Comparison of ENCODE assay signal across 10 cellular contexts in genomic region chr17:17696871-17697633, GRCh38. TPM values are rescaled to one million over a fixed set of nuclear protein-coding genes. Genes with fewer than 3 reads are reported as not detected.
DNase-seq lines count a peak whose midpoint lies in the region; ATAC-seq and TF ChIP-seq lines count a peak whose summit lies in the region.
"Had no signal": no experiment of that assay in that cellular context is flagged by ENCODE, and none has a peak within 500 bp of the region (broad histone marks: within the 10 kb centered on the region; RNA-seq: fewer than 3 reads in every experiment).

No MANE protein-coding gene starts in this region.

- POLR2A ChIA-PET in CD4-positive, alpha-beta memory T cell (lab: Charles Lee; ENCODE audit: partially characterized antibody): no interaction called here
- POLR2A ChIA-PET in T-cell (lab: Charles Lee): no interaction called here

- 59 to 60% methylated on average over 13 of the region's 13 CpGs for WGBS in heart right ventricle, 2 donors
- 36% methylated on average over 13 of the region's 13 CpGs for WGBS in prostate gland

- no peaks in the 10 kb centered on the region for H3K36me3 Mint-ChIP-seq in CD4-positive, alpha-beta memory T cell
- no peaks in the 10 kb centered on the region for H3K36me3 Mint-ChIP-seq in T-cell
- H3K36me3 Mint-ChIP-seq: activated CD4-positive, alpha-beta memory T cell treated with anti-CD3 and anti-CD28 coated beads for 36 hours had no signal

- H3K9me3 Mint-ChIP-seq in CD4-positive, alpha-beta memory T cell: peaks cover 0 to 2% (median 0%) of the 10 kb centered on the region in 8 donors
- H3K9me3 Mint-ChIP-seq in T-cell: no peaks in the 10 kb centered on the region
- H3K9me3 Mint-ChIP-seq: activated CD4-positive, alpha-beta memory T cell treated with anti-CD3 and anti-CD28 coated beads for 36 hours had no signal

- peaks cover 10 to 49% (median 21%) of the 10 kb centered on the region in 4 donors for H3K4me1 Mint-ChIP-seq in CD4-positive, alpha-beta memory T cell
- peaks cover 47 to 55% (median 50%) of the 10 kb centered on the region in 3 donors for H3K4me1 Mint-ChIP-seq in T-cell

- no peaks in the 10 kb centered on the region for H3K27me3 ChIP-seq in CD4-positive, alpha-beta memory T cell (ENCODE audit: insufficient read depth, low read length)
- H3K27me3 ChIP-seq in heart right ventricle (peaks cover 0 to 11% (median 0%) of the 10 kb centered on the region in 7 donors), prostate gland (replicated peaks; ENCODE audit: insufficient read depth) (no peaks in the 10 kb centered on the region)

- peak overlapping the region in 6 of 7 donors; percentile 29 to 97 (median 80) for H3K27ac Mint-ChIP-seq in CD4-positive, alpha-beta memory T cell
- H3K27ac Mint-ChIP-seq in T-cell: peak overlapping the region; percentile 39 to 94
- H3K27ac Mint-ChIP-seq: activated CD4-positive, alpha-beta memory T cell treated with anti-CD3 and anti-CD28 coated beads for 36 hours had no signal

- no peaks in the 10 kb centered on the region for H3K27me3 Mint-ChIP-seq in CD4-positive, alpha-beta memory T cell
- no peaks in the 10 kb centered on the region for H3K27me3 Mint-ChIP-seq in T-cell
- H3K27me3 Mint-ChIP-seq: activated CD4-positive, alpha-beta memory T cell treated with anti-CD3 and anti-CD28 coated beads for 36 hours had no signal

- intact Hi-C loops in CD4-positive, alpha-beta memory T cell (cut with micrococcal nuclease): no loop called here
- intact Hi-C loops in heart right ventricle (cut with DNase I) (loop anchor here in 1 of 10 donors (5.0 kb wide), 1 partner anchor 45 kb away; no protein-coding TSS in a partner anchor), prostate gland (cut with DNase I) (no loop called here)

- TF ChIP-seq POLR2A in prostate gland (IDR thresholded peaks at IDR 0.05): peak; percentile 52

- H3K27ac ChIP-seq in CD4-positive, alpha-beta memory T cell (ENCODE audit: low read depth, low read length): no peak overlapping the region
- H3K27ac ChIP-seq in heart right ventricle: peak overlapping the region in 9 of 10 donors; percentile 60 to 100 (median 99)
- H3K27ac ChIP-seq in prostate gland: peak overlapping the region; percentile 96 to 99

- no peak overlapping the region for H3K4me3 ChIP-seq in CD4-positive, alpha-beta memory T cell (ENCODE audit: low read length in 2 of 2)
- H3K4me3 ChIP-seq in heart right ventricle (no peak overlapping the region), prostate gland (no peak overlapping the region)

- in situ Hi-C loops in KBM-7 (cut with MboI; ENCODE audit: low pct_unique_long_range_greater_than_20kb, low sequenced_read_pairs): no loop called here

- DNase-seq in CD4-positive, alpha-beta memory T cell: no peak
- DNase-seq in T-cell: no peak
- DNase-seq in heart right ventricle: peak in 1 of 2 donors; percentile 56
- peak; percentile 74 for DNase-seq in prostate gland (ENCODE audit: low spot score)
- no peak for DNase-seq in NCI-H146 (lab: John Stamatoyannopoulos, UW)
- no peak for DNase-seq in KBM-7
- no peak for DNase-seq in foreskin melanocyte
- DNase-seq: kidney glomerular epithelial cell had no signal

- CTCF ChIA-PET in CD4-positive, alpha-beta memory T cell (lab: Charles Lee; ENCODE audit: partially characterized antibody): interaction anchor here (0.6 to 1.1 kb wide), 2 partner anchors 17 to 1360 kb away, joined by 3 read pairs; no protein-coding TSS in a partner anchor
- CTCF ChIA-PET in T-cell (lab: Charles Lee): no interaction called here

- peak overlapping the region in 2 of 8 donors; percentile 50 to 52 for H3K4me3 Mint-ChIP-seq in CD4-positive, alpha-beta memory T cell
- peak overlapping the region in 1 of 3 donors; percentile 18 for H3K4me3 Mint-ChIP-seq in T-cell
- H3K4me3 Mint-ChIP-seq: activated CD4-positive, alpha-beta memory T cell treated with anti-CD3 and anti-CD28 coated beads for 36 hours had no signal

- H3K36me3 ChIP-seq in CD4-positive, alpha-beta memory T cell (ENCODE audit: insufficient read depth, low read length): no peaks in the 10 kb centered on the region
- H3K36me3 ChIP-seq in heart right ventricle: no peaks in the 10 kb centered on the region
- no peaks in the 10 kb centered on the region for H3K36me3 ChIP-seq in prostate gland

- H3K9me3 ChIP-seq in CD4-positive, alpha-beta memory T cell (ENCODE audit: control insufficient read depth in 1 of 2, low read length in 2 of 2): no peaks in the 10 kb centered on the region
- no peaks in the 10 kb centered on the region for H3K9me3 ChIP-seq in heart right ventricle
- H3K9me3 ChIP-seq in prostate gland: no peaks in the 10 kb centered on the region

- H3K4me1 ChIP-seq in CD4-positive, alpha-beta memory T cell (ENCODE audit: insufficient read depth, low read length): peaks cover 25% of the 10 kb centered on the region
- H3K4me1 ChIP-seq in heart right ventricle: peaks cover 47 to 96% (median 90%) of the 10 kb centered on the region in 9 donors
- peaks cover 83% of the 10 kb centered on the region for H3K4me1 ChIP-seq in prostate gland (replicated peaks)

- ATAC-seq in T-cell (replicated peaks in 1 of 4) (no peak), heart right ventricle (peak in 1 of 8 donors; percentile 17), GM18909 (IDR thresholded peaks at IDR 0.05; ENCODE audit: poor library complexity, unreplicated experiment) (no peak)

- TF ChIP-seq CTCF in heart right ventricle (IDR thresholded peaks at IDR 0.05) (no peak), prostate gland (IDR thresholded peaks at IDR 0.05) (peak in 1 of 4 experiments; percentile 17)

RNA-seq across cellular contexts. Expression of gene RAI1, which starts 15.8 kb away (rescaled TPM):
- 10 to 100 TPM; 15.4 to 19.5 TPM for total RNA-seq in CD4-positive, alpha-beta memory T cell
- 1 to 10 TPM in 1 of 2 donors, under 1 TPM in 1; 0.35 to 4.0 TPM for polyA plus RNA-seq in CD4-positive, alpha-beta memory T cell
- 10 to 100 TPM; 20.1 to 31.2 (median 24.5) TPM for total RNA-seq in T-cell
- 10 to 100 TPM; 15.8 to 32.0 (median 20.9) TPM for total RNA-seq in heart right ventricle
- polyA plus RNA-seq in heart right ventricle: 10 to 100 TPM; 13.8 to 17.5 TPM
- 10 to 100 TPM; 69.2 to 71.0 TPM for total RNA-seq in prostate gland
